1 cellular context compared by ENCODE assay signal in the genomic region with DNA sequence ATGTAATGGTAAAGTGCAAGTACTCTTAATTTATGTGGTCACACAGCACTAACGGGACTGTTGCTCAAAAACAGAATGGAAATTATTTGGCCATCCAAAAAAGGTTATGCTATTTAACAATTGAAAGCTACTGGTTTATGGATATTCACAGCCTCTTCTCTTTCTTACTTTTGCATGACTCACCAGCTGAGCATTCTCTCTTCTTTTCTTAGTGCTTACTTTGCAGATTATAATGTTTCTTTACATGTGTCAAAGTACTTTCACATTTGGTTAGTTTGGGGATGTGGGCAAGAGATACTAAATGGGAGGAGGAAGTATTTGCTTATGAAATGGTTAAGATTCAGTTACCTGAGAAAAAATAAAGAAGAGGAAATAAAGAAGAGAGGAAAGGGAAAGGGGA.
TF ChIP-seq lines count a peak whose summit lies in the region.

No MANE protein-coding gene starts in this region.

TF ChIP-seq in GM23338, 12 proteins besides CTCF, POLR2A, EP300 and RAD21 (continued from another document):
- no peak for TF ChIP-seq REST (IDR thresholded peaks at IDR 0.05; ENCODE audit: unreplicated experiment)
- no peak for TF ChIP-seq NANOG (IDR thresholded peaks at IDR 0.05; ENCODE audit: borderline replicate concordance)
- no peak for TF ChIP-seq CREB1 (CRISPR knock-in tag; IDR thresholded peaks at IDR 0.05; ENCODE audit: low read depth)
- no peak for TF ChIP-seq JUNB (IDR thresholded peaks at IDR 0.05; ENCODE audit: unreplicated experiment)
- TF ChIP-seq ZNF114 (CRISPR knock-in tag; IDR thresholded peaks at IDR 0.05), result no peak
